Comparison of ENCODE assay signal across 8 cellular contexts in the genomic region with DNA sequence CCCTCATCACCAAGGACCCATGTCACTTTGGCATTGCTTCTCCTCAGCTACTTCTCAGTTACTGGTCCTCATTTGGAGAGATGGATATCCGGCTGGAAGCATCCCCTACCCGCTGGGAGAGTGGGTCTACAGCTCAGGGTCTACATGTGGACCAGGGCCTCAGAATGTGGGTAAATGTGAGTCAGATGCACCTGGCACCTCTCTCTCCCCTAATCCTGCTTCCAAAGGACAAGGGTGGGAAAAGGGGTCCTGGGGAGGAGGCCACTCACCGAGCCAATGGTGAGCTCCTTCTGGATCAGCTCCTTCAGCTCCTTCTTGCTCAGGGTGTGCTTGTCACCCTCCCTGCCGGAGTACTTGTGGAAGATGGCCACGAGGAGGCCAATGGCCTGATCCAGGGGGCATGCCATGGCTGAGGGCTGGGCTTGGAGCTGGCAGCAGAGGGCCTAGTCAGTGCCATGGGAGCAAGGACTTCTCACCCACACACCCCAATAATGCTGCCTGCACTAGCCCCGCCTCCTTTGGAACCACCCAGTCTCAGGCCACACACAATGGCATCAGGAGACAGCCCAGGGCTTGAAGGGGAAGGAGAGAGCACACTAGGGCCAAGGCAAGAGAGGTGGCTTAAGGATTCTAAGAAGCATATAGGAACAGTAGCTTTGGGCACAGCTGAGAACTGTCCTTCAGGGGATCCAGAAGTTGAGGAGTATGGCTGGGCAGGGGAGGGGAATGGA. TPM values are rescaled to one million over a fixed set of nuclear protein-coding genes. Genes with fewer than 3 reads are reported as not detected.
A peak's percentile ranks its signal among the peaks of the same experiment; 100 is the strongest.
DNase-seq lines count a peak whose midpoint lies in the region; ATAC-seq and TF ChIP-seq lines count a peak whose summit lies in the region.

No MANE protein-coding gene starts in this region.

- peak; percentile 39 for ATAC-seq in activated CD4-positive, alpha-beta T cell treated with anti-CD3 and anti-CD28 coated beads for 36 hours
- ATAC-seq in SK-N-SH treated with all-trans-retinoic acid at 6 μM for 48 hours (peak; percentile 52), lower lobe of right lung (peak; percentile 71 to 78), HG03442 (IDR thresholded peaks at IDR 0.05; ENCODE audit: unreplicated experiment) (no peak)

- peaks cover 47% of the 10 kb centered on the region for H3K4me1 ChIP-seq in lower lobe of right lung

- H3K4me3 ChIP-seq in lower lobe of right lung, result peak overlapping the region; percentile 98

- H3K27me3 Mint-ChIP-seq in activated CD4-positive, alpha-beta T cell treated with anti-CD3 and anti-CD28 coated beads for 36 hours, result no peaks in the 10 kb centered on the region
- no peaks in the 10 kb centered on the region for H3K27me3 Mint-ChIP-seq in dendritic cell treated with granulocyte-macrophage colony-stimulating factor and Interleukin-4, amounts not matched to agents 40 ng/mL and 50 ng/mL, for 4 days

- intact Hi-C loops in activated CD4-positive, alpha-beta T cell treated with anti-CD3 and anti-CD28 coated beads for 36 hours (cut with DNase I, micrococcal nuclease), result loop anchor here (1.0 to 10.0 kb wide), 4 partner anchors 10 to 430 kb away; a partner anchor contains a TSS
- intact Hi-C loops in dendritic cell treated with granulocyte-macrophage colony-stimulating factor and Interleukin-4, amounts not matched to agents 40 ng/mL and 50 ng/mL, for 4 days (cut with micrococcal nuclease), result no loop called here
- intact Hi-C loops in lower lobe of right lung (cut with DNase I), result loop anchor here (5.0 kb wide), 1 partner anchor 32 kb away; a partner anchor contains a TSS

- POLR2A ChIA-PET in activated CD4-positive, alpha-beta T cell treated with anti-CD3 and anti-CD28 coated beads for 36 hours (lab: Charles Lee), result interaction anchor here (0.6 to 2.5 kb wide), 7 partner anchors 8 to 146 kb away, joined by 3 to 19 read pairs (median 3); a partner anchor contains a TSS

- H3K27ac Mint-ChIP-seq in activated CD4-positive, alpha-beta T cell treated with anti-CD3 and anti-CD28 coated beads for 36 hours, result peak overlapping the region; percentile 94
- H3K27ac Mint-ChIP-seq in dendritic cell treated with granulocyte-macrophage colony-stimulating factor and Interleukin-4, amounts not matched to agents 40 ng/mL and 50 ng/mL, for 4 days, result peak overlapping the region; percentile 91

- H3K9me3 ChIP-seq in lower lobe of right lung, result no peaks in the 10 kb centered on the region

- TF ChIP-seq CTCF in lower lobe of right lung (IDR thresholded peaks at IDR 0.05), result no peak

- no peaks in the 10 kb centered on the region for H3K27me3 ChIP-seq in lower lobe of right lung (ENCODE audit: low read depth)

- CTCF ChIA-PET in activated CD4-positive, alpha-beta T cell treated with anti-CD3 and anti-CD28 coated beads for 36 hours (lab: Charles Lee), result interaction anchor here (0.6 to 5.4 kb wide), 13 partner anchors 9 to 464 kb away, joined by 3 to 63 read pairs (median 5); a partner anchor contains a TSS

- DNase-seq in activated CD4-positive, alpha-beta T cell treated with anti-CD3 and anti-CD28 coated beads for 36 hours, result peak; percentile 72
- no peak for DNase-seq in activated CD4-positive, alpha-beta T cell treated with anti-CD3 and anti-CD28 coated beads, Interleukin-2, amount 50 U/mL, for 4 hours
- peak; percentile 85 for DNase-seq in lower lobe of right lung
- no peak for DNase-seq in effector CD8-positive, alpha-beta T cell (lab: John Stamatoyannopoulos, UW)

- H3K4me3 Mint-ChIP-seq in activated CD4-positive, alpha-beta T cell treated with anti-CD3 and anti-CD28 coated beads for 36 hours, result peak overlapping the region; percentile 89
- peak overlapping the region; percentile 95 for H3K4me3 Mint-ChIP-seq in dendritic cell treated with granulocyte-macrophage colony-stimulating factor and Interleukin-4, amounts not matched to agents 40 ng/mL and 50 ng/mL, for 4 days

- H3K27ac ChIP-seq in lower lobe of right lung (peak overlapping the region; percentile 100), temporal lobe (ENCODE audit: low read depth, low read length) (peak overlapping the region; percentile 88)

- no peaks in the 10 kb centered on the region for H3K9me3 Mint-ChIP-seq in activated CD4-positive, alpha-beta T cell treated with anti-CD3 and anti-CD28 coated beads for 36 hours (ENCODE audit: low read depth)
- no peaks in the 10 kb centered on the region for H3K9me3 Mint-ChIP-seq in dendritic cell treated with granulocyte-macrophage colony-stimulating factor and Interleukin-4, amounts not matched to agents 40 ng/mL and 50 ng/mL, for 4 days

- peaks cover 17% of the 10 kb centered on the region for H3K36me3 Mint-ChIP-seq in activated CD4-positive, alpha-beta T cell treated with anti-CD3 and anti-CD28 coated beads for 36 hours (ENCODE audit: low read depth)
- peaks cover 42% of the 10 kb centered on the region for H3K36me3 Mint-ChIP-seq in dendritic cell treated with granulocyte-macrophage colony-stimulating factor and Interleukin-4, amounts not matched to agents 40 ng/mL and 50 ng/mL, for 4 days (ENCODE audit: low read depth)

- peaks cover 12% of the 10 kb centered on the region for H3K36me3 ChIP-seq in lower lobe of right lung

- H3K4me1 Mint-ChIP-seq in activated CD4-positive, alpha-beta T cell treated with anti-CD3 and anti-CD28 coated beads for 36 hours, result peaks cover 66% of the 10 kb centered on the region
- peaks cover 71% of the 10 kb centered on the region for H3K4me1 Mint-ChIP-seq in dendritic cell treated with granulocyte-macrophage colony-stimulating factor and Interleukin-4, amounts not matched to agents 40 ng/mL and 50 ng/mL, for 4 days (ENCODE audit: low read depth)

TF ChIP-seq in SK-N-SH treated with all-trans-retinoic acid at 6 μM for 48 hours, 23 proteins besides CTCF, POLR2A, EP300 and RAD21 (continues in another document):
- TF ChIP-seq TOX (CRISPR knock-in tag; IDR thresholded peaks at IDR 0.05; ENCODE audit: borderline replicate concordance) (no peak), ARNTL (CRISPR knock-in tag; IDR thresholded peaks at IDR 0.05; ENCODE audit: borderline replicate concordance, low read depth) (no peak), ZFP30 (CRISPR knock-in tag; IDR thresholded peaks at IDR 0.05) (no peak), ZFP3 (CRISPR knock-in tag; IDR thresholded peaks at IDR 0.05) (no peak), CSDC2 (CRISPR knock-in tag; IDR thresholded peaks at IDR 0.05) (no peak), ZNF70 (CRISPR knock-in tag; IDR thresholded peaks at IDR 0.05) (no peak)
- TF ChIP-seq, protein P1, sequence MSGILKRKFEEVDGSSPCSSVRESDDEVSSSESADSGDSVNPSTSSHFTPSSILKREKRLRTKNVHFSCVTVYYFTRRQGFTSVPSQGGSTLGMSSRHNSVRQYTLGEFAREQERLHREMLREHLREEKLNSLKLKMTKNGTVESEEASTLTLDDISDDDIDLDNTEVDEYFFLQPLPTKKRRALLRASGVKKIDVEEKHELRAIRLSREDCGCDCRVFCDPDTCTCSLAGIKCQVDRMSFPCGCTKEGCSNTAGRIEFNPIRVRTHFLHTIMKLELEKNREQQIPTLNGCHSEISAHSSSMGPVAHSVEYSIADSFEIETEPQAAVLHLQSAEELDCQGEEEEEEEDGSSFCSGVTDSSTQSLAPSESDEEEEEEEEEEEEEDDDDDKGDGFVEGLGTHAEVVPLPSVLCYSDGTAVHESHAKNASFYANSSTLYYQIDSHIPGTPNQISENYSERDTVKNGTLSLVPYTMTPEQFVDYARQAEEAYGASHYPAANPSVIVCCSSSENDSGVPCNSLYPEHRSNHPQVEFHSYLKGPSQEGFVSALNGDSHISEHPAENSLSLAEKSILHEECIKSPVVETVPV (CRISPR knock-in tag; IDR thresholded peaks at IDR 0.05), result no peak
- TF ChIP-seq, protein P2, sequence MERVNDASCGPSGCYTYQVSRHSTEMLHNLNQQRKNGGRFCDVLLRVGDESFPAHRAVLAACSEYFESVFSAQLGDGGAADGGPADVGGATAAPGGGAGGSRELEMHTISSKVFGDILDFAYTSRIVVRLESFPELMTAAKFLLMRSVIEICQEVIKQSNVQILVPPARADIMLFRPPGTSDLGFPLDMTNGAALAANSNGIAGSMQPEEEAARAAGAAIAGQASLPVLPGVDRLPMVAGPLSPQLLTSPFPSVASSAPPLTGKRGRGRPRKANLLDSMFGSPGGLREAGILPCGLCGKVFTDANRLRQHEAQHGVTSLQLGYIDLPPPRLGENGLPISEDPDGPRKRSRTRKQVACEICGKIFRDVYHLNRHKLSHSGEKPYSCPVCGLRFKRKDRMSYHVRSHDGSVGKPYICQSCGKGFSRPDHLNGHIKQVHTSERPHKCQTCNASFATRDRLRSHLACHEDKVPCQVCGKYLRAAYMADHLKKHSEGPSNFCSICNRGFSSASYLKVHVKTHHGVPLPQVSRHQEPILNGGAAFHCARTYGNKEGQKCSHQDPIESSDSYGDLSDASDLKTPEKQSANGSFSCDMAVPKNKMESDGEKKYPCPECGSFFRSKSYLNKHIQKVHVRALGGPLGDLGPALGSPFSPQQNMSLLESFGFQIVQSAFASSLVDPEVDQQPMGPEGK (CRISPR knock-in tag; IDR thresholded peaks at IDR 0.05; ENCODE audit: borderline replicate concordance), result no peak

RNA-seq across cellular contexts. Expression of a gene that starts 0.7 kb away (rescaled TPM):
- 100 to 1,000 TPM; 219 to 349 TPM for total RNA-seq in activated CD4-positive, alpha-beta T cell treated with anti-CD3 and anti-CD28 coated beads for 36 hours
- total RNA-seq in lower lobe of right lung (1,109 TPM), temporal lobe (8.1 TPM)

RNA-seq across cellular contexts. Expression of a gene that starts 5.6 kb away (rescaled TPM):
- 1 to 10 TPM; 2.4 to 3.4 TPM for total RNA-seq in activated CD4-positive, alpha-beta T cell treated with anti-CD3 and anti-CD28 coated beads for 36 hours
- total RNA-seq in lower lobe of right lung (not detected), temporal lobe (not detected)

RNA-seq across cellular contexts. Expression of a gene that starts 10.5 kb away (rescaled TPM):
- total RNA-seq in activated CD4-positive, alpha-beta T cell treated with anti-CD3 and anti-CD28 coated beads for 36 hours, result 100 to 1,000 TPM in 1 of 2 experiments, 10 to 100 TPM in 1; 84.8 to 166 TPM
- total RNA-seq in lower lobe of right lung, result 600 TPM
- 0.98 TPM for total RNA-seq in temporal lobe

RNA-seq across cellular contexts. Expression of a gene that starts 14.0 kb away (rescaled TPM):
- total RNA-seq in activated CD4-positive, alpha-beta T cell treated with anti-CD3 and anti-CD28 coated beads for 36 hours, result not detected
- 4.5 TPM for total RNA-seq in lower lobe of right lung
- not detected for total RNA-seq in temporal lobe

RNA-seq across cellular contexts. Expression of a gene that starts 30.5 kb away (rescaled TPM):
- 1 to 10 TPM; 3.3 to 7.0 TPM for total RNA-seq in activated CD4-positive, alpha-beta T cell treated with anti-CD3 and anti-CD28 coated beads for 36 hours
- total RNA-seq in lower lobe of right lung (3.8 TPM), temporal lobe (not detected)

Comparison
In these comparisons a context has a peak if more than half of its experiments do, and no peak if none do; other contexts are left out.
1. DNase-seq: peak in activated CD4-positive, alpha-beta T cell treated with anti-CD3 and anti-CD28 coated beads for 36 hours (single experiment) and lower lobe of right lung (single experiment); none in activated CD4-positive, alpha-beta T cell treated with anti-CD3 and anti-CD28 coated beads, Interleukin-2, amount 50 U/mL, for 4 hours (0 of 2) and effector CD8-positive, alpha-beta T cell (single experiment).
2. RNA of a gene that starts 0.7 kb away (total RNA-seq): 1,109 TPM in lower lobe of right lung (single experiment) and 219 to 349 TPM in activated CD4-positive, alpha-beta T cell treated with anti-CD3 and anti-CD28 coated beads for 36 hours; 8.1 TPM in temporal lobe (single experiment); every median in the first group is over 10 times any median in the second.
3. RNA of a gene that starts 10.5 kb away (total RNA-seq): 600 TPM in lower lobe of right lung (single experiment) and 84.8 to 166 TPM in activated CD4-positive, alpha-beta T cell treated with anti-CD3 and anti-CD28 coated beads for 36 hours; 0.98 TPM in temporal lobe (single experiment); every median in the first group is over 10 times any median in the second.